Comparison of ENCODE assay signal across 15 cellular contexts in the genomic region with DNA sequence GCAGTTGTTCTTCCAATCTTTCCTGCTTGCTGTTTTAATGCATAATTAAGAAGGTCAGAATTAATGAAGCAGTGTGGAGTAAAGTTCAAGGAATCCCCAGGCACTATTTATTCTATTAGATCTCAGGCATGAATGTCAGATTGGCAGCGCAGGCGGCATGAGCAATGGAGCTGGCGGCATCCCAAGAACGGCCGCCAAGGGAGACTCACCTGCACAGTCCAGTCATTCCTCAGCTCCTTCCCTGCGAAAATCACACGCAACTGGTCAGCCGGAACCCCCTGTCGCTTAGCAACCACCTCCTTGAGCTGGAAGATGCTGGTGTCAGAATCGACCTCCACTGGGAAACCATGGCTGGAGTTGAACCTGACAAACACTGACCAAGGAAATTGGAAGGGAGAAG.
DNase-seq lines count a peak whose midpoint lies in the region; ATAC-seq and TF ChIP-seq lines count a peak whose summit lies in the region.
"Had no signal": no experiment of that assay in that cellular context is flagged by ENCODE, and none has a peak within 500 bp of the region (broad histone marks: within the 10 kb centered on the region; RNA-seq: fewer than 3 reads in every experiment).

No MANE protein-coding gene starts in this region.

- 81 to 88% (median 85%) methylated on average over 10 of the region's 10 CpGs for WGBS in adrenal gland, 4 donors

- peak; percentile 6 for DNase-seq in Daoy (ENCODE audit: low read depth)
- peak; percentile 10 for DNase-seq in NCI-H2029 treated with DMSO at 0.1 percent for 48 hours (lab: John Stamatoyannopoulos, UW)
- DNase-seq in dorsolateral prefrontal cortex, result peak in 1 of 10 donors; percentile 69
- DNase-seq in neural crest cell (ENCODE audit: low read depth, low spot score), result no peak
- DNase-seq in tibial artery, result no peak
- DNase-seq in adrenal gland, result no peak
- DNase-seq: activated CD4-positive, alpha-beta T cell treated with anti-CD3 and anti-CD28 coated beads for 1 hour; CD4-positive, alpha-beta T cell; effector memory CD8-positive, alpha-beta T cell; stimulated activated CD4-positive, alpha-beta T cell treated with anti-CD3 and anti-CD28 coated beads, Interleukin-1b, Interleukin-23, amount 100 ng/mL, for 48 hours; upper lobe of right lung had no signal

- no peaks in the 10 kb centered on the region for H3K4me1 ChIP-seq in tibial artery
- H3K4me1 ChIP-seq in adrenal gland (replicated peaks in 1 of 2), result no peaks in the 10 kb centered on the region
- H3K4me1 ChIP-seq: upper lobe of right lung had no signal

- H3K27me3 ChIP-seq in dorsolateral prefrontal cortex (no peaks in the 10 kb centered on the region), tibial artery (no peaks in the 10 kb centered on the region), adrenal gland (no peaks in the 10 kb centered on the region)
- H3K27me3 ChIP-seq: upper lobe of right lung had no signal

- peaks cover 16% of the 10 kb centered on the region for H3K36me3 Mint-ChIP-seq in neural crest cell (ENCODE audit: low read depth)

- TF ChIP-seq CTCF in dorsolateral prefrontal cortex (IDR thresholded peaks at IDR 0.05 in 54 of 56, conservative IDR thresholded peaks at IDR 0.05 in 2 of 56; ENCODE audit: low read depth in 1 of 56, partially characterized antibody in 56 of 56), result no peak
- no peak for TF ChIP-seq CTCF in neural crest cell (conservative IDR thresholded peaks at IDR 0.05)
- TF ChIP-seq CTCF in tibial artery (IDR thresholded peaks at IDR 0.05), result no peak
- TF ChIP-seq CTCF in adrenal gland (IDR thresholded peaks at IDR 0.05), result no peak

- H3K27ac Mint-ChIP-seq in neural crest cell (ENCODE audit: unreplicated experiment), result peak overlapping the region; percentile 3
- H3K27ac Mint-ChIP-seq: CD4-positive, alpha-beta T cell; effector memory CD8-positive, alpha-beta T cell; stimulated activated naive CD8-positive, alpha-beta T cell treated with anti-CD3 and anti-CD28 coated beads, Interleukin-15, Interleukin-2, amounts not matched to agents 100 ng/mL and 50 ng/mL, for 24 hours had no signal

- H3K4me3 ChIP-seq in dorsolateral prefrontal cortex, result peak overlapping the region in 56 of 59 donors; percentile 1 to 64 (median 41)
- H3K4me3 ChIP-seq in tibial artery, result no peak overlapping the region
- H3K4me3 ChIP-seq in adrenal gland, result no peak overlapping the region
- H3K4me3 ChIP-seq: upper lobe of right lung had no signal

- peaks cover 13% of the 10 kb centered on the region for H3K9me3 Mint-ChIP-seq in neural crest cell

- H3K36me3 ChIP-seq in tibial artery (no peaks in the 10 kb centered on the region), adrenal gland (replicated peaks in 1 of 2) (no peaks in the 10 kb centered on the region)
- H3K36me3 ChIP-seq: upper lobe of right lung had no signal

- intact Hi-C loops in dorsolateral prefrontal cortex (cut with DNase I) (loop anchor here in 1 of 2 donors (2.0 to 10.0 kb wide), 4 partner anchors 282 to 1662 kb away; partner anchors contain the start of genes PACRG and PRKN), tibial artery (cut with DNase I; ENCODE audit: low total_unique reads) (no loop called here), adrenal gland (cut with DNase I) (no loop called here)

- peaks cover 42% of the 10 kb centered on the region for H3K4me1 Mint-ChIP-seq in neural crest cell

- peak overlapping the region; percentile 10 for H3K4me3 Mint-ChIP-seq in neural crest cell
- H3K4me3 Mint-ChIP-seq: CD4-positive, alpha-beta T cell; effector memory CD8-positive, alpha-beta T cell; stimulated activated naive CD8-positive, alpha-beta T cell treated with anti-CD3 and anti-CD28 coated beads, Interleukin-15, Interleukin-2, amounts not matched to agents 100 ng/mL and 50 ng/mL, for 24 hours had no signal

- H3K27ac ChIP-seq in dorsolateral prefrontal cortex (peak overlapping the region in 6 of 59 donors; percentile 4 to 78 (median 22)), tibial artery (no peak overlapping the region), adrenal gland (no peak overlapping the region)
- H3K27ac ChIP-seq: upper lobe of right lung had no signal

- TF ChIP-seq POLR2A in adrenal gland (IDR thresholded peaks at IDR 0.05), result no peak

- no peak for ATAC-seq in HG02588 (IDR thresholded peaks at IDR 0.05; ENCODE audit: unreplicated experiment)
- no peak for ATAC-seq in GM18909 (IDR thresholded peaks at IDR 0.05; ENCODE audit: poor library complexity, unreplicated experiment)
- ATAC-seq: effector memory CD8-positive, alpha-beta T cell had no signal

- H3K9me3 ChIP-seq in tibial artery, result no peaks in the 10 kb centered on the region
- H3K9me3 ChIP-seq in adrenal gland (replicated peaks in 1 of 3), result peaks cover 0 to 5% (median 0%) of the 10 kb centered on the region in 3 donors
- H3K9me3 ChIP-seq: SK-N-SH had no signal

- no peaks in the 10 kb centered on the region for H3K27me3 Mint-ChIP-seq in neural crest cell (ENCODE audit: low read depth)
- H3K27me3 Mint-ChIP-seq: CD4-positive, alpha-beta T cell; effector memory CD8-positive, alpha-beta T cell; stimulated activated naive CD8-positive, alpha-beta T cell treated with anti-CD3 and anti-CD28 coated beads, Interleukin-15, Interleukin-2, amounts not matched to agents 100 ng/mL and 50 ng/mL, for 24 hours had no signal

Comparison
In these comparisons a context has a peak if more than half of its experiments do, and no peak if none do; other contexts are left out.
1. DNase-seq: peak in Daoy (single experiment) and NCI-H2029 treated with DMSO at 0.1 percent for 48 hours (single experiment); none in neural crest cell (single experiment), tibial artery (0 of 2) and adrenal gland (0 of 7).
2. H3K4me3 ChIP-seq: peak in dorsolateral prefrontal cortex (56 of 59); none in tibial artery (0 of 2) and adrenal gland (0 of 4).